14 cellular contexts compared by ENCODE assay signal in the genomic region with DNA sequence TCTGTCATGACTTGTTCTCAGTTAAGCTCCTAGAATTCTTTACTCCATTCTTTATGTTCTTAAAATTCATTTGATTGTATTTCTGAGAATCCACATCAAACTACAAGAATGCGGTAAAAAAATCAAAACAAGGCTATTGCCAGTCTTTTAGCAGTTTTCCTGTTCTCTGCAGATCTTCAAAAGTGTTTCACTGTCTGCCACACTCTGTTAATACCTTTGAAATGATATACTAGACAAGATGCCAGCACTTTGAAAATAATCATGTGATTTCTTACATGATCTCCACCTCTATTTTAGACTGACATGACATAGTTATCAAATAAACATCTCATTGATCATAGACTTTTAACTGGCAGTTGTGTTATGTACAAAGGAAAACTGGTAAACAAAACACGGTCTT. TPM values are rescaled to one million over a fixed set of nuclear protein-coding genes. Genes with fewer than 3 reads are reported as not detected.
DNase-seq lines count a peak whose midpoint lies in the region; ATAC-seq and TF ChIP-seq lines count a peak whose summit lies in the region.
"Had no signal": no experiment of that assay in that cellular context is flagged by ENCODE, and none has a peak within 500 bp of the region (broad histone marks: within the 10 kb centered on the region; RNA-seq: fewer than 3 reads in every experiment).

No MANE protein-coding gene starts in this region.

- no peaks in the 10 kb centered on the region for H3K4me1 Mint-ChIP-seq in activated naive CD4-positive, alpha-beta T cell treated with anti-CD3 and anti-CD28 coated beads, Interleukin-2, amount 50 U/mL, for 24 hours
- H3K4me1 Mint-ChIP-seq in CD8-positive, alpha-beta T cell (ENCODE audit: low read depth): peaks cover 7% of the 10 kb centered on the region
- peaks cover 7% of the 10 kb centered on the region for H3K4me1 Mint-ChIP-seq in activated naive CD8-positive, alpha-beta T cell treated with anti-CD3 and anti-CD28 coated beads for 36 hours
- H3K4me1 Mint-ChIP-seq: B cell had no signal

- H3K36me3 ChIP-seq in CD8-positive, alpha-beta T cell (ENCODE audit: insufficient read depth, low read length): no peaks in the 10 kb centered on the region
- no peaks in the 10 kb centered on the region for H3K36me3 ChIP-seq in neural cell (ENCODE audit: insufficient read depth, low read length)
- no peaks in the 10 kb centered on the region for H3K36me3 ChIP-seq in osteoblast (ENCODE audit: insufficient read depth, low read length)

- no peaks in the 10 kb centered on the region for H3K27me3 ChIP-seq in CD8-positive, alpha-beta T cell (ENCODE audit: insufficient read depth, low read length)
- H3K27me3 ChIP-seq in neural cell (ENCODE audit: insufficient read depth, low read depth, low read length) (no peaks in the 10 kb centered on the region), osteoblast (ENCODE audit: insufficient read depth, low read length) (no peaks in the 10 kb centered on the region)

- no peaks in the 10 kb centered on the region for H4K20me1 ChIP-seq in neural cell (ENCODE audit: insufficient read depth)
- no peaks in the 10 kb centered on the region for H4K20me1 ChIP-seq in osteoblast (ENCODE audit: insufficient read depth, low read length)

- ATAC-seq in CD8-positive, alpha-beta T cell: peak; percentile 56
- ATAC-seq: GM23338, HepG2 had no signal

- no peak for DNase-seq in activated naive CD4-positive, alpha-beta T cell treated with Interleukin-2 at 50 U/mL for 16 hours
- no peak for DNase-seq in CD8-positive, alpha-beta T cell
- no peak for DNase-seq in activated naive CD8-positive, alpha-beta T cell treated with anti-CD3 and anti-CD28 coated beads for 36 hours
- DNase-seq in osteoblast (ENCODE audit: insufficient read length, low spot score, missing footprints) (no peak), NCI-H524 (lab: John Stamatoyannopoulos, UW) (no peak)
- DNase-seq: C1 segment of cervical spinal cord, DMS 273 treated with DMSO at 0.1 percent for 48 hours, H7 had no signal

- no peaks in the 10 kb centered on the region for H3K79me2 ChIP-seq in neural cell (replicated peaks; ENCODE audit: insufficient read depth, low read length)
- H3K79me2 ChIP-seq in osteoblast (ENCODE audit: insufficient read depth, low read length): no peaks in the 10 kb centered on the region

- POLR2A ChIA-PET in CD8-positive, alpha-beta T cell (lab: Charles Lee): no interaction called here

- H3K9me3 Mint-ChIP-seq in activated naive CD4-positive, alpha-beta T cell treated with anti-CD3 and anti-CD28 coated beads, Interleukin-2, amount 50 U/mL, for 24 hours: no peaks in the 10 kb centered on the region
- no peaks in the 10 kb centered on the region for H3K9me3 Mint-ChIP-seq in CD8-positive, alpha-beta T cell
- H3K9me3 Mint-ChIP-seq in activated naive CD8-positive, alpha-beta T cell treated with anti-CD3 and anti-CD28 coated beads for 36 hours: no peaks in the 10 kb centered on the region
- H3K9me3 Mint-ChIP-seq: GM23338 had no signal

- H3K9me3 ChIP-seq in CD8-positive, alpha-beta T cell (ENCODE audit: low read length): no peaks in the 10 kb centered on the region
- H3K9me3 ChIP-seq in neural cell (ENCODE audit: low read length) (no peaks in the 10 kb centered on the region), osteoblast (ENCODE audit: low read depth, low read length) (no peaks in the 10 kb centered on the region)

- intact Hi-C loops in CD8-positive, alpha-beta T cell (cut with DNase I, micrococcal nuclease): no loop called here

- no peaks in the 10 kb centered on the region for H3K36me3 Mint-ChIP-seq in activated naive CD4-positive, alpha-beta T cell treated with anti-CD3 and anti-CD28 coated beads, Interleukin-2, amount 50 U/mL, for 24 hours
- no peaks in the 10 kb centered on the region for H3K36me3 Mint-ChIP-seq in CD8-positive, alpha-beta T cell
- no peaks in the 10 kb centered on the region for H3K36me3 Mint-ChIP-seq in activated naive CD8-positive, alpha-beta T cell treated with anti-CD3 and anti-CD28 coated beads for 36 hours

- H2AFZ ChIP-seq in neural cell (ENCODE audit: low read depth, low read length) (no peak overlapping the region), osteoblast (ENCODE audit: low read length) (no peak overlapping the region)

- H3F3A ChIP-seq in neural cell (ENCODE audit: insufficient read depth, low read length, poor library complexity, severe bottlenecking): no peaks in the 10 kb centered on the region

- peak overlapping the region; percentile 66 for H3K27ac Mint-ChIP-seq in activated naive CD4-positive, alpha-beta T cell treated with anti-CD3 and anti-CD28 coated beads, Interleukin-2, amount 50 U/mL, for 24 hours
- peak overlapping the region; percentile 42 for H3K27ac Mint-ChIP-seq in CD8-positive, alpha-beta T cell
- peak overlapping the region; percentile 10 for H3K27ac Mint-ChIP-seq in activated naive CD8-positive, alpha-beta T cell treated with anti-CD3 and anti-CD28 coated beads for 36 hours
- H3K27ac Mint-ChIP-seq: B cell, GM23338 had no signal

- CTCF ChIA-PET in CD8-positive, alpha-beta T cell (lab: Charles Lee): interaction anchor here (0.7 kb wide), 1 partner anchor 44 kb away, joined by 3 read pairs; no protein-coding TSS in a partner anchor

- H3K9me2 ChIP-seq in neural cell (ENCODE audit: insufficient read depth, low read length): no peaks in the 10 kb centered on the region

- no peaks in the 10 kb centered on the region for H3K27me3 Mint-ChIP-seq in activated naive CD4-positive, alpha-beta T cell treated with anti-CD3 and anti-CD28 coated beads, Interleukin-2, amount 50 U/mL, for 24 hours
- H3K27me3 Mint-ChIP-seq in CD8-positive, alpha-beta T cell (ENCODE audit: low read depth): no peaks in the 10 kb centered on the region
- H3K27me3 Mint-ChIP-seq in activated naive CD8-positive, alpha-beta T cell treated with anti-CD3 and anti-CD28 coated beads for 36 hours: no peaks in the 10 kb centered on the region
- H3K27me3 Mint-ChIP-seq: B cell had no signal

- no peak overlapping the region for H3K27ac ChIP-seq in CD8-positive, alpha-beta T cell (ENCODE audit: low read depth, low read length)
- H3K27ac ChIP-seq in neural cell (ENCODE audit: low read length): no peak overlapping the region
- no peak overlapping the region for H3K27ac ChIP-seq in osteoblast (ENCODE audit: low read depth, low read length)

- no peak overlapping the region for H3K9ac ChIP-seq in neural cell (ENCODE audit: low read length)

- peaks cover 25% of the 10 kb centered on the region for H3K4me1 ChIP-seq in CD8-positive, alpha-beta T cell (ENCODE audit: insufficient read depth, low read length)
- no peaks in the 10 kb centered on the region for H3K4me1 ChIP-seq in osteoblast (ENCODE audit: insufficient read depth, low read length)

- H3K4me3 ChIP-seq in CD8-positive, alpha-beta T cell (ENCODE audit: low read depth, low read length): no peak overlapping the region
- H3K4me3 ChIP-seq in neural cell (ENCODE audit: low read length) (no peak overlapping the region), osteoblast (ENCODE audit: insufficient read depth, low read length) (no peak overlapping the region)
- H3K4me3 ChIP-seq: GM23338 had no signal

- no peak overlapping the region for H3K4me2 ChIP-seq in neural cell (ENCODE audit: low read length)
- H3K4me2 ChIP-seq in osteoblast (ENCODE audit: insufficient read depth, low read length): no peak overlapping the region
- H3K4me2 ChIP-seq: GM23338 had no signal

- H3K4me3 Mint-ChIP-seq in activated naive CD4-positive, alpha-beta T cell treated with anti-CD3 and anti-CD28 coated beads, Interleukin-2, amount 50 U/mL, for 24 hours: no peak overlapping the region
- H3K4me3 Mint-ChIP-seq in CD8-positive, alpha-beta T cell: peak overlapping the region; percentile 6
- no peak overlapping the region for H3K4me3 Mint-ChIP-seq in activated naive CD8-positive, alpha-beta T cell treated with anti-CD3 and anti-CD28 coated beads for 36 hours
- H3K4me3 Mint-ChIP-seq: B cell, GM23338 had no signal

- no peak for TF ChIP-seq RAD21 in neural cell (conservative IDR thresholded peaks at IDR 0.05)

- TF ChIP-seq EP300 in neural cell (conservative IDR thresholded peaks at IDR 0.05; ENCODE audit: poor library complexity, severe bottlenecking): peak; percentile 17

- TF ChIP-seq CTCF in CD8-positive, alpha-beta T cell (IDR thresholded peaks at IDR 0.05): no peak
- no peak for TF ChIP-seq CTCF in neural cell (IDR thresholded peaks at IDR 0.05; ENCODE audit: poor library complexity, severe bottlenecking)
- TF ChIP-seq CTCF in osteoblast (IDR thresholded peaks at IDR 0.05; ENCODE audit: extremely low read depth, low read depth, low read length): no peak

TF ChIP-seq in neural cell, 6 proteins besides CTCF, POLR2A, EP300 and RAD21:
- TF ChIP-seq POLR2AphosphoS5 (IDR thresholded peaks at IDR 0.05): no peak
- no peak for TF ChIP-seq EZH2 (IDR thresholded peaks at IDR 0.05; ENCODE audit: borderline replicate concordance, insufficient read depth, low read length, poor library complexity, severe bottlenecking)

RNA-seq across cellular contexts. Expression of a gene that starts 30.1 kb away (rescaled TPM):
- total RNA-seq in CD8-positive, alpha-beta T cell: 10 to 100 TPM; 32.1 to 34.4 TPM
- total RNA-seq in activated naive CD8-positive, alpha-beta T cell treated with anti-CD3 and anti-CD28 coated beads for 36 hours: 1 to 10 TPM; 9.2 to 9.4 TPM
- polyA plus RNA-seq in neural cell: 7.0 and 7.2 TPM in 2 replicates
- 37.7 and 47.1 TPM in 2 replicates for polyA minus RNA-seq in neural cell
- total RNA-seq in osteoblast: under 0.01 and 0.29 TPM in 2 replicates
- total RNA-seq: Daoy, HepG2 had no signal
- polyA plus RNA-seq: HepG2 had no signal

Comparison
In these comparisons a context has a peak if more than half of its experiments do, and no peak if none do; other contexts are left out.
1. H3K27ac Mint-ChIP-seq: peak in every context shown above with its lines; median percentile 66 in activated naive CD4-positive, alpha-beta T cell treated with anti-CD3 and anti-CD28 coated beads, Interleukin-2, amount 50 U/mL, for 24 hours; 42 in CD8-positive, alpha-beta T cell; 10 in activated naive CD8-positive, alpha-beta T cell treated with anti-CD3 and anti-CD28 coated beads for 36 hours.